In the genomic region with DNA sequence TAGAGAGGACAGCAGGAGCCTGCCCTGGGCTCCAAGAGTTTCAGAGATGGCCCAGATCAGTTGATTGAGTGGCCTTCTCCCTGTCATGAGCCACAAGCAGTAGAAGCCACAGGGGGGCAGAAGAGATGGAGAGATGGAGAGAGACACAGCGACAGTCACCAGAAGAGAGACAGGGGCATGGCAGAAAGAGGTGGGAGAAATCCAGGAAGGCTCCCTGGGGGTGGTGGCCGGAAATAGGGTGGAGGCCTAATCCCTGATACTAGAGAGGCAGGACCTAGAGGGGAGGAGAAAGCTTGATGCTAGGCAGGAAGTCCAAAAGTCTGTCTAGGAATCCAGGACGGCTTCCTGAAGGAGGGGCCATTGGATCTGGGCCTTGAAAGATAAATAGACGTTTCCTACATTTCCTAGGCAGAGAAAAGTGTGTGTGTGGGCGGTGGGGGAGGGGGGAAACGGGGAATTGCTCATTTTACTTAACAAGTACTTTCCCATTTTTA, we compare ENCODE assay signal across 8 cellular contexts. TPM values are rescaled to one million over a fixed set of nuclear protein-coding genes. Genes with fewer than 3 reads are reported as not detected.
DNase-seq lines count a peak whose midpoint lies in the region; ATAC-seq and TF ChIP-seq lines count a peak whose summit lies in the region.

No MANE protein-coding gene starts in this region.

- peak; percentile 8 for TF ChIP-seq CTCF in fibroblast of the aortic adventitia (IDR thresholded peaks at IDR 0.05; ENCODE audit: insufficient read depth, low read length)
- no peak for TF ChIP-seq CTCF in gastrocnemius medialis (IDR thresholded peaks at IDR 0.05 in 4 of 5, conservative IDR thresholded peaks at IDR 0.05 in 1 of 5)

- peaks cover 37% of the 10 kb centered on the region for H3K4me1 ChIP-seq in CD8-positive, alpha-beta memory T cell (ENCODE audit: insufficient read depth, low read length)
- H3K4me1 ChIP-seq in Karpas-422 (ENCODE audit: low read length) (peaks cover 11% of the 10 kb centered on the region), gastrocnemius medialis (peaks cover 0 to 6% of the 10 kb centered on the region in 2 donors)

- peak overlapping the region in 1 of 7 donors; percentile 57 for H3K4me3 Mint-ChIP-seq in CD8-positive, alpha-beta memory T cell

- no peak overlapping the region for H3K9ac ChIP-seq in Karpas-422 (ENCODE audit: low read length)

- no peaks in the 10 kb centered on the region for H3K9me2 ChIP-seq in Karpas-422 (replicated peaks; ENCODE audit: insufficient read depth, low read length)

- CTCF ChIA-PET in CD8-positive, alpha-beta memory T cell (lab: Charles Lee), result interaction anchor here (0.7 to 8.2 kb wide), 3 partner anchors 8 to 45 kb away, joined by 3 to 65 read pairs (median 37); a partner anchor contains a TSS

- DNase-seq in CD8-positive, alpha-beta memory T cell, result peak in 4 of 5 donors; percentile 20 to 57 (median 44)
- DNase-seq in Karpas-422, result peak; percentile 81
- DNase-seq in activated CD4-positive, alpha-beta T cell treated with anti-CD3 and anti-CD28 coated beads, Interleukin-2, amount 50 U/mL, for 1 hour, result peak; percentile 43
- DNase-seq in fibroblast of the aortic adventitia (ENCODE audit: low read depth), result peak; percentile 74
- no peak for DNase-seq in gastrocnemius medialis
- no peak for DNase-seq in ecto neural progenitor cell (ENCODE audit: low spot score)

- H3K4me1 Mint-ChIP-seq in CD8-positive, alpha-beta memory T cell, result peaks cover 16 to 20% (median 18%) of the 10 kb centered on the region in 3 donors

- no peaks in the 10 kb centered on the region for H3K27me3 Mint-ChIP-seq in CD8-positive, alpha-beta memory T cell

- no peak overlapping the region for H3K27ac ChIP-seq in CD8-positive, alpha-beta memory T cell (ENCODE audit: low read depth, low read length)
- no peak overlapping the region for H3K27ac ChIP-seq in Karpas-422 (ENCODE audit: low read length)
- H3K27ac ChIP-seq in gastrocnemius medialis, result peak overlapping the region; percentile 41 to 73 (median 58)

- H3K79me2 ChIP-seq in Karpas-422 (ENCODE audit: low read length), result no peaks in the 10 kb centered on the region

- peak overlapping the region in 5 of 8 donors; percentile 17 to 91 (median 38) for H3K27ac Mint-ChIP-seq in CD8-positive, alpha-beta memory T cell

- intact Hi-C loops in gastrocnemius medialis (cut with DNase I; ENCODE audit: low total_unique reads), result no loop called here

- ATAC-seq in gastrocnemius medialis (no peak), GM18511 (IDR thresholded peaks at IDR 0.05; ENCODE audit: unreplicated experiment) (no peak), HG03378 (IDR thresholded peaks at IDR 0.05; ENCODE audit: unreplicated experiment) (no peak)

- POLR2A ChIA-PET in CD8-positive, alpha-beta memory T cell (lab: Charles Lee), result no interaction called here

- no peaks in the 10 kb centered on the region for H3K9me3 ChIP-seq in CD8-positive, alpha-beta memory T cell (ENCODE audit: low read length)
- H3K9me3 ChIP-seq in Karpas-422 (ENCODE audit: low read length), result no peaks in the 10 kb centered on the region
- no peaks in the 10 kb centered on the region for H3K9me3 ChIP-seq in gastrocnemius medialis

- no peaks in the 10 kb centered on the region for H3K27me3 ChIP-seq in CD8-positive, alpha-beta memory T cell (ENCODE audit: insufficient read depth, low read length, poor library complexity, severe bottlenecking)
- H3K27me3 ChIP-seq in Karpas-422 (ENCODE audit: low read length) (no peaks in the 10 kb centered on the region), gastrocnemius medialis (no peaks in the 10 kb centered on the region)

- no peak for TF ChIP-seq POLR2A in gastrocnemius medialis (IDR thresholded peaks at IDR 0.05)

- in situ Hi-C loops in gastrocnemius medialis (cut with MboI; ENCODE audit: low sequenced_read_pairs in 4 of 4), result no loop called here

- no peak overlapping the region for H2AFZ ChIP-seq in Karpas-422 (ENCODE audit: low read length)

- no peaks in the 10 kb centered on the region for H3K36me3 ChIP-seq in CD8-positive, alpha-beta memory T cell (ENCODE audit: insufficient read depth, low read length)
- no peaks in the 10 kb centered on the region for H3K36me3 ChIP-seq in Karpas-422 (ENCODE audit: insufficient read depth, low read length)
- no peaks in the 10 kb centered on the region for H3K36me3 ChIP-seq in gastrocnemius medialis

- H4K20me1 ChIP-seq in Karpas-422 (ENCODE audit: insufficient read depth, low read depth, low read length), result no peaks in the 10 kb centered on the region

- H3K4me3 ChIP-seq in CD8-positive, alpha-beta memory T cell (ENCODE audit: low read length), result no peak overlapping the region
- H3K4me3 ChIP-seq in Karpas-422 (ENCODE audit: low read length), result no peak overlapping the region
- H3K4me3 ChIP-seq in fibroblast of the aortic adventitia (ENCODE audit: low read depth, low read length), result no peak overlapping the region
- no peak overlapping the region for H3K4me3 ChIP-seq in gastrocnemius medialis

- H3K4me2 ChIP-seq in Karpas-422 (ENCODE audit: low read depth, low read length, poor library complexity, severe bottlenecking), result no peak overlapping the region

- H3K9me3 Mint-ChIP-seq in CD8-positive, alpha-beta memory T cell, result no peaks in the 10 kb centered on the region

- no peaks in the 10 kb centered on the region for H3K36me3 Mint-ChIP-seq in CD8-positive, alpha-beta memory T cell

RNA-seq across cellular contexts. Expression of a gene that starts 9.6 kb away (rescaled TPM):
- total RNA-seq in CD8-positive, alpha-beta memory T cell, result 100 to 1,000 TPM; 259 to 270 TPM
- polyA plus RNA-seq in CD8-positive, alpha-beta memory T cell, result 127 TPM
- total RNA-seq in Karpas-422 (2014; rRNA removed; shearing (Covaris generic); ENCODE audit: low replicate concordance), result 76.7 and 76.9 TPM in 2 replicates
- 864 and 1,097 TPM in 2 replicates for total RNA-seq in fibroblast of the aortic adventitia (ENCODE audit: low replicate concordance)
- 10 to 100 TPM; 21.8 to 62.8 (median 44.1) TPM for total RNA-seq in gastrocnemius medialis

RNA-seq across cellular contexts. Expression of a gene that starts 45.0 kb away (rescaled TPM):
- 100 to 1,000 TPM; 268 to 298 TPM for total RNA-seq in CD8-positive, alpha-beta memory T cell
- polyA plus RNA-seq in CD8-positive, alpha-beta memory T cell, result 86.3 TPM
- 30.2 and 48.8 TPM in 2 replicates for total RNA-seq in Karpas-422 (2014; rRNA removed; shearing (Covaris generic); ENCODE audit: low replicate concordance)
- total RNA-seq in fibroblast of the aortic adventitia (ENCODE audit: low replicate concordance) (15.5 and 99.9 TPM in 2 replicates), gastrocnemius medialis (10 to 100 TPM in 1 of 4 donors, 1 to 10 TPM in 3; 8.3 to 12.1 (median 9.2) TPM)

Comparison
In these comparisons a context has a peak if more than half of its experiments do, and no peak if none do; other contexts are left out.
1. DNase-seq: peak in CD8-positive, alpha-beta memory T cell (4 of 5), Karpas-422 (single experiment), activated CD4-positive, alpha-beta T cell treated with anti-CD3 and anti-CD28 coated beads, Interleukin-2, amount 50 U/mL, for 1 hour (single experiment) and fibroblast of the aortic adventitia (single experiment); none in gastrocnemius medialis (0 of 2) and ecto neural progenitor cell (single experiment).
2. H3K27ac ChIP-seq: peak in gastrocnemius medialis (4 of 4); none in CD8-positive, alpha-beta memory T cell (single experiment) and Karpas-422 (single experiment).